21 cellular contexts compared by ENCODE assay signal in the genomic region with DNA sequence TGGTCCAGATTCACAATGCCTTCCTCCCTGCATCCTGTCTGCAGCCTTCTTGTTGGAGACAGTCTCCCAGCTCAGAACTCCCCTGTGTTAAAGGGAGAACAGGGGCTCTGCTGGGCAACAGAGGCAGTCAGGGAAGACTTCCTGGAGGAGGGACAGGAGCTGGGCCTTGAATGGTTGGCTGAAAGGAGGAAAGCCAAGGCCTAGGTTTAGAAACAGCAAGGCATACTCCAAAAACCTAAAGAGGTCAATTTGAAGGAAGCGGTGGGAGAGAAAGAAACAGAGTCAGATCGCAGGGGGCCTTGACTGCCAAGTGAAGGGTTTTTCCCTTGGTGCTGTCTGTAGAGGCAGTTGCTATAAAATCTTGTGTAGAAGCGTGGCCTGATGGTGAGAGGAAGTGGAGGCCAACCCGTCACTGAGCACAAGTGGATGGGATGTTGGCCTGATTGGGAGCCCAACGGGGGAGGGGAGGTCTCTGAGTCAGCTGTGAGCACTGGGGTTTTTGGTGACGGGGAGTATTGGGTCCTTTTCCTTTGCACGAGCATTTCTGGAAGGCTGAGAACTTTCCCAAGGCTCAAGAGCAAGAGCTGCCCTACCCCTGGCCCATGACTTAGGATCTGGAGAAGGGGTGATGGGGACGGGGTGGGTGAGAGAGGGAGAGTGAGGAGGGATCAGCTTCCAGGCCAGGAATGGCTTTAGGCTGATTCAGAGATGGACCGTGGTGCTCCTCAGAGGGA. TPM values are rescaled to one million over a fixed set of nuclear protein-coding genes. Genes with fewer than 3 reads are reported as not detected.
DNase-seq lines count a peak whose midpoint lies in the region; ATAC-seq, FAIRE-seq and TF ChIP-seq lines count a peak whose summit lies in the region.
"Had no signal": no experiment of that assay in that cellular context is flagged by ENCODE, and none has a peak within 500 bp of the region (broad histone marks: within the 10 kb centered on the region; RNA-seq: fewer than 3 reads in every experiment).

No MANE protein-coding gene starts in this region.

- no peak overlapping the region for H3K4me2 ChIP-seq in K562 (ENCODE audit: insufficient read depth, low read length)

- no peaks in the 10 kb centered on the region for H3K9me3 ChIP-seq in K562 (replicated peaks; ENCODE audit: control insufficient read depth, insufficient read depth, low read depth, low read length)

- 40% methylated on average over 8 of the region's 9 CpGs for WGBS in K562 (ENCODE audit: insufficient coverage, low coverage, missing lambda C conversion rate)

- H3K9ac ChIP-seq in K562 (ENCODE audit: insufficient read depth in 1 of 2, low read depth in 2 of 2, low read length in 2 of 2): no peak overlapping the region

- TF ChIP-seq CTCF in K562 (IDR thresholded peaks at IDR 0.05 in 2 of 3, conservative IDR thresholded peaks at IDR 0.05 in 1 of 3; ENCODE audit: insufficient read depth in 2 of 3, low read depth in 1 of 3, low read length in 3 of 3): no peak

- TF ChIP-seq EP300 in K562 (IDR thresholded peaks at IDR 0.05; ENCODE audit: low read length): no peak

- no peak for TF ChIP-seq POLR2A in K562 (conservative IDR thresholded peaks at IDR 0.05)

- peak; percentile 29 for DNase-seq in EH (ENCODE audit: low read depth)
- peak; percentile 17 for DNase-seq in MV-4-11 (lab: John Stamatoyannopoulos, UW)
- peak in 2 of 4 experiments; percentile 47 to 49 for DNase-seq in K562 (ENCODE audit: extremely low read depth in 1 of 4, low spot score in 3 of 4)
- peak; percentile 56 for DNase-seq in sciatic nerve (ENCODE audit: low spot score)
- DNase-seq in DMS79 treated with DMSO at 0.1 percent for 48 hours (lab: John Stamatoyannopoulos, UW): no peak
- no peak for DNase-seq in stimulated activated CD4-positive, alpha-beta T cell treated with anti-CD3 and anti-CD28 coated beads, Interleukin-4, amount 100 ng/mL, for 4 hours
- DNase-seq: ACHN; C1 segment of cervical spinal cord; CD8-positive, alpha-beta memory T cell; H9; NCI-H1092; NCI-H1436 treated with DMSO at 0.1 percent for 48 hours; NCI-H2029; NCI-H2171; NCI-H69; Right ventricle myocardium superior had no signal

- no peaks in the 10 kb centered on the region for H3K27me3 ChIP-seq in K562 (ENCODE audit: control insufficient read depth in 2 of 2, insufficient read depth in 2 of 2, low read length in 2 of 2)

- H3K79me2 ChIP-seq in K562 (ENCODE audit: control insufficient read depth, insufficient read depth, low read length): no peaks in the 10 kb centered on the region

- POLR2A ChIA-PET in K562 (lab: Yijun Ruan, JAX): interaction anchor here (0.9 kb wide), 1 partner anchor 10 kb away, joined by 4 read pairs; no protein-coding TSS in a partner anchor

- ATAC-seq in K562: no peak
- no peak for ATAC-seq in sciatic nerve
- no peak for ATAC-seq in HG03025 (IDR thresholded peaks at IDR 0.05; ENCODE audit: low FRiP score, unreplicated experiment)

- no peak overlapping the region for H3K4me3 ChIP-seq in K562

- no peak overlapping the region for H3K27ac ChIP-seq in K562 (ENCODE audit: extremely low read depth, low read depth, low read length)
- H3K27ac ChIP-seq: HL-60 had no signal

- no TSS peak for BruUV-seq in K562 (replicated peaks; lab: Mats Ljungman, UMichigan)

- peaks cover 53 to 77% of the 10 kb centered on the region in 2 experiments for H3K4me1 ChIP-seq in K562 (replicated peaks in 1 of 2; ENCODE audit: control insufficient read depth in 2 of 2, insufficient read depth in 2 of 2, low read length in 2 of 2)

- CTCF ChIA-PET in K562 (lab: Yijun Ruan, JAX; ENCODE audit: low intra/inter-chr PET ratio): no interaction called here

- intact Hi-C loops in K562 (cut with micrococcal nuclease): no loop called here
- intact Hi-C loops in sciatic nerve (cut with DNase I): no loop called here

- TF ChIP-seq RAD21 in K562 (CRISPR knock-in tag; conservative IDR thresholded peaks at IDR 0.05 in 1 of 2, IDR thresholded peaks at IDR 0.05 in 1 of 2): no peak

- no peak for FAIRE-seq in K562 (lab: Jason Lieb, UNC)
- FAIRE-seq: D721Med had no signal

- in situ Hi-C loops in K562 (cut with MboI): no loop called here

- no peak overlapping the region for H2AFZ ChIP-seq in K562 (ENCODE audit: low read depth, low read length)

- H3K36me3 ChIP-seq in K562 (ENCODE audit: control insufficient read depth, insufficient read depth, low read length): no peaks in the 10 kb centered on the region

- peaks cover 10% of the 10 kb centered on the region; the same call in 1 of the 2 replicates for H4K20me1 ChIP-seq in K562 (replicated peaks; ENCODE audit: control insufficient read depth, insufficient read depth, low read length)

- no peaks in the 10 kb centered on the region for H3K9me1 ChIP-seq in K562 (ENCODE audit: control insufficient read depth, insufficient read depth, low read length)

TF ChIP-seq in K562, 482 proteins besides CTCF, POLR2A, EP300 and RAD21 (continues in another document):
- TF ChIP-seq BCOR (IDR thresholded peaks at IDR 0.05) (peak; percentile 86), FOXP4 (CRISPR knock-in tag; IDR thresholded peaks at IDR 0.05; ENCODE audit: borderline replicate concordance) (no peak), CAMTA2 (CRISPR knock-in tag; conservative IDR thresholded peaks at IDR 0.05) (no peak), DIDO1 (tag; IDR thresholded peaks at IDR 0.05; ENCODE audit: low read depth) (peak; percentile 50; the same call in 1 of the 2 replicates), TEAD2 (tag; IDR thresholded peaks at IDR 0.05) (no peak), HDAC2 (IDR thresholded peaks at IDR 0.05) (peak; percentile 48; the same call in 1 of the 2 replicates), RBM25 (IDR thresholded peaks at IDR 0.05; ENCODE audit: low read depth, low read length, severe bottlenecking) (peak; percentile 83), SUPT5H (IDR thresholded peaks at IDR 0.05) (no peak), ZNF79 (CRISPR knock-in tag; IDR thresholded peaks at IDR 0.05; ENCODE audit: low read depth) (no peak), HNRNPLL (IDR thresholded peaks at IDR 0.05; ENCODE audit: low read depth, low read length, poor library complexity, severe bottlenecking) (no peak), SMARCE1 (IDR thresholded peaks at IDR 0.05) (no peak), ARID1B (IDR thresholded peaks at IDR 0.05) (0 out of 2 replicates have a peak, but pooled peaks have one; percentile 8), ZNF436 (CRISPR knock-in tag; IDR thresholded peaks at IDR 0.05) (peak; percentile 94), SPI1 (IDR thresholded peaks at IDR 0.05; ENCODE audit: borderline replicate concordance, low read depth, low read length) (peak; percentile 64; the same call in 1 of the 2 replicates), PTBP1 (IDR thresholded peaks at IDR 0.05; ENCODE audit: low read depth, low read length) (0 out of 2 replicates have a peak, but pooled peaks have one; percentile 78), KDM1A (IDR thresholded peaks at IDR 0.05) (peak; percentile 58 to 63; a peak in 3 of 4 replicates), EHMT2 (IDR thresholded peaks at IDR 0.05) (0 out of 2 replicates have a peak, but pooled peaks have one; percentile 6), ETV6 (IDR thresholded peaks at IDR 0.05; ENCODE audit: borderline replicate concordance in 1 of 2, low read depth in 2 of 2, low read length in 1 of 2) (no peak), ETV6 (CRISPR knock-in tag; IDR thresholded peaks at IDR 0.05; ENCODE audit: borderline replicate concordance) (no peak)
- TF ChIP-seq, protein P1, sequence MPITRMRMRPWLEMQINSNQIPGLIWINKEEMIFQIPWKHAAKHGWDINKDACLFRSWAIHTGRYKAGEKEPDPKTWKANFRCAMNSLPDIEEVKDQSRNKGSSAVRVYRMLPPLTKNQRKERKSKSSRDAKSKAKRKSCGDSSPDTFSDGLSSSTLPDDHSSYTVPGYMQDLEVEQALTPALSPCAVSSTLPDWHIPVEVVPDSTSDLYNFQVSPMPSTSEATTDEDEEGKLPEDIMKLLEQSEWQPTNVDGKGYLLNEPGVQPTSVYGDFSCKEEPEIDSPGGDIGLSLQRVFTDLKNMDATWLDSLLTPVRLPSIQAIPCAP (CRISPR knock-in tag; IDR thresholded peaks at IDR 0.05; ENCODE audit: borderline replicate concordance): no peak

RNA-seq across cellular contexts. Expression of gene ALX4, which starts 41.7 kb away (rescaled TPM):
- total RNA-seq in K562 (2011; cell fraction: chromatin; rRNA removed; ENCODE audit: low replicate concordance): 0.11 and 0.35 TPM in 2 replicates
- 0.13 and 0.33 TPM in 2 replicates for total RNA-seq in K562 (2011; cell fraction: nucleolus; rRNA removed)
- total RNA-seq in K562 (2011; cell fraction: nucleoplasm; rRNA removed): 0.15 and 0.31 TPM in 2 replicates
- total RNA-seq in K562 (2014; rRNA removed) (0.65 and 1.0 TPM in 2 replicates), K562 (2014; rRNA removed; fragmentation: Illumina TruSeq; extraction: Trizol) (0.22 and 0.33 TPM in 2 replicates), K562 (2015; rRNA removed; fragmentation: Illumina TruSeq; extraction: Trizol) (0.60 and 0.62 TPM in 2 replicates), K562 (2021) (1.1 and 1.2 TPM in 2 replicates), sciatic nerve (1.1 TPM)
- polyA plus RNA-seq in K562 (2011; rRNA removed) (0.14 and 0.81 TPM in 2 replicates), K562 (2014; fragmentation: Illumina TruSeq; extraction: Trizol) (0.64 and 0.78 TPM in 2 replicates), K562 (2014; fragmentation: Nextera tagmentation; extraction: Ambion mirVana) (under 1 TPM; 0.07 to 0.13 TPM), K562 (2014; rRNA removed) (0.23 and 0.51 TPM in 2 replicates)
- polyA plus RNA-seq in K562 (2011; cell fraction: cytosol; rRNA removed): 0.30 and 0.59 TPM in 2 replicates
- polyA plus RNA-seq in K562 (2011; cell fraction: nucleus; rRNA removed): 0.44 and 0.91 TPM in 2 replicates
- 0.89 and 1.6 TPM in 2 replicates for polyA plus RNA-seq in K562 (2012)
- 0.21 and 0.99 TPM in 2 replicates for polyA minus RNA-seq in K562 (2011; rRNA and poly(A)+ RNA removed)
- polyA minus RNA-seq in K562 (2011; cell fraction: cytosol; rRNA and poly(A)+ RNA removed): 0.48 and 1.8 TPM in 2 replicates
- 0.40 and 1.4 TPM in 2 replicates for polyA minus RNA-seq in K562 (2011; cell fraction: nucleus; rRNA and poly(A)+ RNA removed)
- total RNA-seq: CD8-positive, alpha-beta memory T cell; H9; HT1080; MCF 10A had no signal
- polyA plus RNA-seq: CD8-positive, alpha-beta memory T cell had no signal

Comparison
In these comparisons a context has a peak if more than half of its experiments do, and no peak if none do; other contexts are left out.
1. DNase-seq: peak in EH (single experiment), MV-4-11 (single experiment) and sciatic nerve (single experiment); none in DMS79 treated with DMSO at 0.1 percent for 48 hours (single experiment) and stimulated activated CD4-positive, alpha-beta T cell treated with anti-CD3 and anti-CD28 coated beads, Interleukin-4, amount 100 ng/mL, for 4 hours (0 of 2).